Comparison of ENCODE assay signal across 8 cellular contexts in genomic region chr1:41381691-41382530, GRCh38. TPM values are rescaled to one million over a fixed set of nuclear protein-coding genes. Genes with fewer than 3 reads are reported as not detected.
DNase-seq lines count a peak whose midpoint lies in the region; ATAC-seq and TF ChIP-seq lines count a peak whose summit lies in the region.

No MANE protein-coding gene starts in this region.

- no peak for TF ChIP-seq POLR2A in Peyer's patch (IDR thresholded peaks at IDR 0.05)

- H3K4me1 ChIP-seq in Peyer's patch (peaks cover 3 to 18% (median 9%) of the 10 kb centered on the region in 4 donors), stomach smooth muscle (ENCODE audit: control insufficient read depth, insufficient read depth, low read length) (peaks cover 48% of the 10 kb centered on the region)

- intact Hi-C loops in left colon (cut with DNase I, micrococcal nuclease), result no loop called here

- no peaks in the 10 kb centered on the region for H3K36me3 ChIP-seq in Peyer's patch
- peaks cover 2 to 3% of the 10 kb centered on the region in 2 donors for H3K36me3 ChIP-seq in stomach smooth muscle (ENCODE audit: control insufficient read depth in 2 of 2, insufficient read depth in 2 of 2, low read length in 2 of 2)

- H3K4me3 ChIP-seq in Peyer's patch, result peak overlapping the region; percentile 38 to 64 (median 54)
- H3K4me3 ChIP-seq in stomach smooth muscle (ENCODE audit: low read length in 2 of 2), result peak overlapping the region; percentile 69 to 80

- DNase-seq in EH (ENCODE audit: low read depth) (peak; percentile 60), Peyer's patch (peak in 1 of 3 donors; percentile 73), caudate nucleus (lab: John Stamatoyannopoulos, UW) (peak in 5 of 61 donors; percentile 26 to 58 (median 46)), left colon (peak in 1 of 2 donors; percentile 39), anterior cingulate cortex (lab: John Stamatoyannopoulos, UW) (no peak), NCI-H2171 (lab: John Stamatoyannopoulos, UW) (no peak)

- TF ChIP-seq CTCF in Peyer's patch (IDR thresholded peaks at IDR 0.05), result peak in 1 of 6 experiments; percentile 3

- peak; percentile 77 for ATAC-seq in left colon
- no peak for ATAC-seq in GM21619 (IDR thresholded peaks at IDR 0.05; ENCODE audit: unreplicated experiment)

- no peaks in the 10 kb centered on the region for H3K9me3 ChIP-seq in Peyer's patch
- no peaks in the 10 kb centered on the region for H3K9me3 ChIP-seq in stomach smooth muscle (ENCODE audit: control insufficient read depth in 2 of 2, low read length in 2 of 2)

- H3K27ac ChIP-seq in Peyer's patch (peak overlapping the region; percentile 60 to 92 (median 80)), caudate nucleus (ENCODE audit: low read depth, low read length) (peak overlapping the region; percentile 62), stomach smooth muscle (ENCODE audit: low read length) (peak overlapping the region; percentile 92)

- peak overlapping the region; percentile 78 to 80 for H3K9ac ChIP-seq in stomach smooth muscle (ENCODE audit: low read length in 2 of 2)

- H3K27me3 ChIP-seq in Peyer's patch (no peaks in the 10 kb centered on the region), stomach smooth muscle (ENCODE audit: control insufficient read depth in 1 of 2, insufficient read depth in 2 of 2, low read length in 2 of 2) (no peaks in the 10 kb centered on the region)

RNA-seq across cellular contexts. Expression of gene FOXO6, which starts 20.7 kb away (rescaled TPM):
- 1 to 10 TPM in 1 of 4 donors, under 1 TPM in 1, not detected in 2; 0.53 to 1.1 TPM for total RNA-seq in Peyer's patch
- total RNA-seq in left colon, result under 1 TPM; 0.52 to 0.75 TPM
